In the genomic region with DNA sequence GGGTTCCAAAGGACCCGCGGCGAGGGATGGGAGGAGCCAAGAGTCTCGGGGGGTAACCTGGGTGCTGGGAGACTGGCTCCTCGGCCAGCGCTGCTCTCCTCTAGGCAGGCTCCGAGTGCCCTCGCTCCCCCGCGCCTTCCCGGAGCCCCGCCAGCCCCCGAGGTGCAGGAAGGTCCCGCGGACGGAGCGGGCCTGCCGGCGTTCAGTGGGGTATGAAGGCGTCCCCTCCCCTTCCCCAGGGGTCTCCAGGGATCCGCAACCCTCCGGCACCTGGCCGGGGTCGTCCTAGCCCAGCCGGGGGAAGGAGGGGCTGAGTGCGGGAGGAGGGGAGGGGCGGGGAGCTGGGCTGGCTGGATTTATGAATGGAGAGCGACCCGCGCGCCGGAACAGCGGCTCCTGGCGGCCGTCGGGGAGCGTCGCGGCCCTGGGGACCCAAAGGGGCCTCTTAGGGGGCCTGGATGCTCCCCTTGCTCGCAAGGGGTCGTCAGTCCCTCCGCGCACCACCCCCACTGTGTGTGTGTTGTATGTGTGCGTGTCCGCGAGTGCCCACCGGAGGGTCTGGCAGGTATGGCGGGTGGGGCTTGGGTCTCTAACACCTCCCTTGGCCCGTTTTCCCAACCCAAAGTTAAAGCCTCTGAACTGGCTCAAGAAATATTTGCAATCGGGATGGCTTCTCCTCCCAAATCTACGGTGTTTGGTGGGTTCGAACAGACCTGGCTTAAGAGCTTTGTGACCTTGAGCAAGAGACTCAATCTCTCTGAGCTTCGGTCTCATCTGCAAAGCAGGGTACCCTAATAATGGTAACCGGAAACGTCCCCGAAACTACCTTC, we compare ENCODE assay signal across 1 cellular context.
TF ChIP-seq lines count a peak whose summit lies in the region.

No MANE protein-coding gene starts in this region.

TF ChIP-seq in HEK293, 187 proteins besides CTCF, POLR2A, EP300 and RAD21 (continued from another document):
- TF ChIP-seq, protein P1, sequence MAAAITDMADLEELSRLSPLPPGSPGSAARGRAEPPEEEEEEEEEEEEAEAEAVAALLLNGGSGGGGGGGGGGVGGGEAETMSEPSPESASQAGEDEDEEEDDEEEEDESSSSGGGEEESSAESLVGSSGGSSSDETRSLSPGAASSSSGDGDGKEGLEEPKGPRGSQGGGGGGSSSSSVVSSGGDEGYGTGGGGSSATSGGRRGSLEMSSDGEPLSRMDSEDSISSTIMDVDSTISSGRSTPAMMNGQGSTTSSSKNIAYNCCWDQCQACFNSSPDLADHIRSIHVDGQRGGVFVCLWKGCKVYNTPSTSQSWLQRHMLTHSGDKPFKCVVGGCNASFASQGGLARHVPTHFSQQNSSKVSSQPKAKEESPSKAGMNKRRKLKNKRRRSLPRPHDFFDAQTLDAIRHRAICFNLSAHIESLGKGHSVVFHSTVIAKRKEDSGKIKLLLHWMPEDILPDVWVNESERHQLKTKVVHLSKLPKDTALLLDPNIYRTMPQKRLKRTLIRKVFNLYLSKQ (tag by site-specific recombination; IDR thresholded peaks at IDR 0.05; ENCODE audit: borderline replicate concordance): no peak
- TF ChIP-seq GLIS1 (tag by site-specific recombination; IDR thresholded peaks at IDR 0.05) (peak; percentile 37; the same call in 1 of the 2 replicates), SP2 (tag by site-specific recombination; IDR thresholded peaks at IDR 0.05) (peak; percentile 21; the same call in 1 of the 2 replicates), ZNF18 (tag by site-specific recombination; IDR thresholded peaks at IDR 0.05) (no peak), HOXC10 (CRISPR knock-in tag; IDR thresholded peaks at IDR 0.05) (no peak), ZNF548 (tag by site-specific recombination; IDR thresholded peaks at IDR 0.05) (no peak), GLI4 (tag by site-specific recombination; IDR thresholded peaks at IDR 0.05) (no peak), ZBTB48 (tag by site-specific recombination; IDR thresholded peaks at IDR 0.05) (peak; percentile 88), ZNF660 (tag by site-specific recombination; IDR thresholded peaks at IDR 0.05) (0 out of 2 replicates have a peak, but pooled peaks have one; percentile 50), ZNF398 (tag by site-specific recombination; IDR thresholded peaks at IDR 0.05) (no peak), ZSCAN18 (tag by site-specific recombination; IDR thresholded peaks at IDR 0.05) (no peak), KLF9 (tag by site-specific recombination; IDR thresholded peaks at IDR 0.05; ENCODE audit: low read depth) (peak; percentile 52), ZNF707 (tag by site-specific recombination; IDR thresholded peaks at IDR 0.05) (no peak), KLF8 (tag by site-specific recombination; IDR thresholded peaks at IDR 0.05) (peak; percentile 56; the same call in 1 of the 2 replicates), ZBTB8A (tag by site-specific recombination; IDR thresholded peaks at IDR 0.05) (0 out of 2 replicates have a peak, but pooled peaks have one; percentile 40), ZNF777 (tag by site-specific recombination; IDR thresholded peaks at IDR 0.05; ENCODE audit: borderline replicate concordance) (peak; percentile 39; the same call in 1 of the 2 replicates), ZNF211 (tag by site-specific recombination; IDR thresholded peaks at IDR 0.05; ENCODE audit: low read depth) (no peak), PRDM1 (tag by site-specific recombination; IDR thresholded peaks at IDR 0.05) (no peak), ZNF174 (tag by site-specific recombination; IDR thresholded peaks at IDR 0.05) (no peak), ZBTB17 (tag by site-specific recombination; IDR thresholded peaks at IDR 0.05) (peak; percentile 61), ZNF423 (tag by site-specific recombination; IDR thresholded peaks at IDR 0.05) (peak; percentile 39; the same call in 1 of the 2 replicates), ZNF335 (tag by site-specific recombination; conservative IDR thresholded peaks at IDR 0.05) (peak; percentile 86), ZBTB20 (tag by site-specific recombination; IDR thresholded peaks at IDR 0.05) (peak; percentile 18; the same call in 1 of the 2 replicates), GLIS2 (tag by site-specific recombination; IDR thresholded peaks at IDR 0.05) (peak; percentile 95)
- TF ChIP-seq, protein P2, sequence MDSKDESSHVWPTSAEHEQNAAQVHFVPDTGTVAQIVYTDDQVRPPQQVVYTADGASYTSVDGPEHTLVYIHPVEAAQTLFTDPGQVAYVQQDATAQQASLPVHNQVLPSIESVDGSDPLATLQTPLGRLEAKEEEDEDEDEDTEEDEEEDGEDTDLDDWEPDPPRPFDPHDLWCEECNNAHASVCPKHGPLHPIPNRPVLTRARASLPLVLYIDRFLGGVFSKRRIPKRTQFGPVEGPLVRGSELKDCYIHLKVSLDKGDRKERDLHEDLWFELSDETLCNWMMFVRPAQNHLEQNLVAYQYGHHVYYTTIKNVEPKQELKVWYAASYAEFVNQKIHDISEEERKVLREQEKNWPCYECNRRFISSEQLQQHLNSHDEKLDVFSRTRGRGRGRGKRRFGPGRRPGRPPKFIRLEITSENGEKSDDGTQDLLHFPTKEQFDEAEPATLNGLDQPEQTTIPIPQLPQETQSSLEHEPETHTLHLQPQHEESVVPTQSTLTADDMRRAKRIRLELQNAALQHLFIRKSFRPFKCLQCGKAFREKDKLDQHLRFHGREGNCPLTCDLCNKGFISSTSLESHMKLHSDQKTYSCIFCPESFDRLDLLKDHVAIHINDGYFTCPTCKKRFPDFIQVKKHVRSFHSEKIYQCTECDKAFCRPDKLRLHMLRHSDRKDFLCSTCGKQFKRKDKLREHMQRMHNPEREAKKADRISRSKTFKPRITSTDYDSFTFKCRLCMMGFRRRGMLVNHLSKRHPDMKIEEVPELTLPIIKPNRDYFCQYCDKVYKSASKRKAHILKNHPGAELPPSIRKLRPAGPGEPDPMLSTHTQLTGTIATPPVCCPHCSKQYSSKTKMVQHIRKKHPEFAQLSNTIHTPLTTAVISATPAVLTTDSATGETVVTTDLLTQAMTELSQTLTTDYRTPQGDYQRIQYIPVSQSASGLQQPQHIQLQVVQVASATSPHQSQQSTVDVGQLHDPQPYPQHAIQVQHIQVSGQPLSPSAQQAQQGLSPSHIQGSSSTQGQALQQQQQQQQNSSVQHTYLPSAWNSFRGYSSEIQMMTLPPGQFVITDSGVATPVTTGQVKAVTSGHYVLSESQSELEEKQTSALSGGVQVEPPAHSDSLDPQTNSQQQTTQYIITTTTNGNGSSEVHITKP (tag by site-specific recombination; IDR thresholded peaks at IDR 0.05): peak; percentile 24; the same call in 1 of the 2 replicates
- TF ChIP-seq, protein P3, sequence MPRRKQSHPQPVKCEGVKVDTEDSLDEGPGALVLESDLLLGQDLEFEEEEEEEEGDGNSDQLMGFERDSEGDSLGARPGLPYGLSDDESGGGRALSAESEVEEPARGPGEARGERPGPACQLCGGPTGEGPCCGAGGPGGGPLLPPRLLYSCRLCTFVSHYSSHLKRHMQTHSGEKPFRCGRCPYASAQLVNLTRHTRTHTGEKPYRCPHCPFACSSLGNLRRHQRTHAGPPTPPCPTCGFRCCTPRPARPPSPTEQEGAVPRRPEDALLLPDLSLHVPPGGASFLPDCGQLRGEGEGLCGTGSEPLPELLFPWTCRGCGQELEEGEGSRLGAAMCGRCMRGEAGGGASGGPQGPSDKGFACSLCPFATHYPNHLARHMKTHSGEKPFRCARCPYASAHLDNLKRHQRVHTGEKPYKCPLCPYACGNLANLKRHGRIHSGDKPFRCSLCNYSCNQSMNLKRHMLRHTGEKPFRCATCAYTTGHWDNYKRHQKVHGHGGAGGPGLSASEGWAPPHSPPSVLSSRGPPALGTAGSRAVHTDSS (tag by site-specific recombination; IDR thresholded peaks at IDR 0.05): no peak
- TF ChIP-seq, protein P4, sequence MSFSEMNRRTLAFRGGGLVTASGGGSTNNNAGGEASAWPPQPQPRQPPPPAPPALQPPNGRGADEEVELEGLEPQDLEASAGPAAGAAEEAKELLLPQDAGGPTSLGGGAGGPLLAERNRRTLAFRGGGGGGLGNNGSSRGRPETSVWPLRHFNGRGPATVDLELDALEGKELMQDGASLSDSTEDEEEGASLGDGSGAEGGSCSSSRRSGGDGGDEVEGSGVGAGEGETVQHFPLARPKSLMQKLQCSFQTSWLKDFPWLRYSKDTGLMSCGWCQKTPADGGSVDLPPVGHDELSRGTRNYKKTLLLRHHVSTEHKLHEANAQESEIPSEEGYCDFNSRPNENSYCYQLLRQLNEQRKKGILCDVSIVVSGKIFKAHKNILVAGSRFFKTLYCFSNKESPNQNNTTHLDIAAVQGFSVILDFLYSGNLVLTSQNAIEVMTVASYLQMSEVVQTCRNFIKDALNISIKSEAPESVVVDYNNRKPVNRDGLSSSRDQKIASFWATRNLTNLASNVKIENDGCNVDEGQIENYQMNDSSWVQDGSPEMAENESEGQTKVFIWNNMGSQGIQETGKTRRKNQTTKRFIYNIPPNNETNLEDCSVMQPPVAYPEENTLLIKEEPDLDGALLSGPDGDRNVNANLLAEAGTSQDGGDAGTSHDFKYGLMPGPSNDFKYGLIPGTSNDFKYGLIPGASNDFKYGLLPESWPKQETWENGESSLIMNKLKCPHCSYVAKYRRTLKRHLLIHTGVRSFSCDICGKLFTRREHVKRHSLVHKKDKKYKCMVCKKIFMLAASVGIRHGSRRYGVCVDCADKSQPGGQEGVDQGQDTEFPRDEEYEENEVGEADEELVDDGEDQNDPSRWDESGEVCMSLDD (tag by site-specific recombination; IDR thresholded peaks at IDR 0.05): peak; percentile 89
- TF ChIP-seq, protein P5, sequence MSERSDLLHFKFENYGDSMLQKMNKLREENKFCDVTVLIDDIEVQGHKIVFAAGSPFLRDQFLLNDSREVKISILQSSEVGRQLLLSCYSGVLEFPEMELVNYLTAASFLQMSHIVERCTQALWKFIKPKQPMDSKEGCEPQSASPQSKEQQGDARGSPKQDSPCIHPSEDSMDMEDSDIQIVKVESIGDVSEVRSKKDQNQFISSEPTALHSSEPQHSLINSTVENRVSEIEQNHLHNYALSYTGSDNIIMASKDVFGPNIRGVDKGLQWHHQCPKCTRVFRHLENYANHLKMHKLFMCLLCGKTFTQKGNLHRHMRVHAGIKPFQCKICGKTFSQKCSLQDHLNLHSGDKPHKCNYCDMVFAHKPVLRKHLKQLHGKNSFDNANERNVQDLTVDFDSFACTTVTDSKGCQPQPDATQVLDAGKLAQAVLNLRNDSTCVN (tag by site-specific recombination; optimal IDR thresholded peaks at IDR 0.05): peak; percentile 52
